8 cellular contexts compared by ENCODE assay signal in the genomic region with DNA sequence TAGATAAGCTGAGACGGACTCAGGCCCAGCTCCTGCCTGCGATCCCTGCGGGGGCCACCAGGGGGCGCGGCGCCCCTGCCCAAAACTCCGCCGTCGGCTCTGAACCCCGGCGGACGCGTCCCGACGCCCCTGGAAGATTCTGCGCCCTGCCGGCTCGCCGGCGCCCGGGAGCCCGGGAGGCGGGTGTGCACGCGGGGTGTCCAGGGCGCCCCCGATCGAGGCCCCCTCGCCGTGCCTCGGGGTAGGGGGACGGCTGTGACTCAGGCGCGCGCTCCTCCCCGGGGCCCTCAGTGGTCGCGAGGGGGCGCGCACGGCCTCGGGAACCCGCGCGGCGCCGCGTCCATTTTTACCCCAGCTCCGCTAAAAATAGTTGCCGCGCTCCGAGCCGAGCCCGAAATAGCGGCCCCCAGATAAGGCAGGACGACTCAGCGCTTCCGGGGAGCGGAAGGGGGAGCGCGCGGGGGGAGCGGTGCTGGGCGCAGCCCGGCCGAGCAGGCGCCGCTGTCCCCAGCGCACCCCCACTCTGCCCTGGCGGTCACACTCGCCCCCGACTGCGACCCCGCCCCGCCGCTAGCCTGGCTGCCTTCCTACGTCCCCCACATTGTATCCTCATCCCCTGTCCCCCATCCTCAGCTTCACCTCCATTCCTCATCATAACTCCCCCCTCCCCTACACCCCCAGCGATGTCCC. TPM values are rescaled to one million over a fixed set of nuclear protein-coding genes. Genes with fewer than 3 reads are reported as not detected.
DNase-seq lines count a peak whose midpoint lies in the region; ATAC-seq lines count a peak whose summit lies in the region.

No MANE protein-coding gene starts in this region.

- H3K27me3 ChIP-seq in esophagus (ENCODE audit: control insufficient read depth in 1 of 2, insufficient read depth in 2 of 2, low read length in 2 of 2): no peaks in the 10 kb centered on the region
- H3K27me3 ChIP-seq in muscle layer of colon (ENCODE audit: control insufficient read depth in 1 of 2, insufficient read depth in 2 of 2, low read length in 2 of 2): no peaks in the 10 kb centered on the region

- ATAC-seq in GM19372 (IDR thresholded peaks at IDR 0.05; ENCODE audit: low read depth, unreplicated experiment) (peak; percentile 57), HG03469 (IDR thresholded peaks at IDR 0.05; ENCODE audit: unreplicated experiment) (peak; percentile 45)

- H3K4me3 ChIP-seq in esophagus (ENCODE audit: low read depth in 1 of 2, low read length in 2 of 2) (peak overlapping the region; percentile 57 to 58), muscle layer of colon (ENCODE audit: low read depth in 1 of 2, low read length in 2 of 2) (peak overlapping the region; percentile 53 to 58)

- peak overlapping the region; percentile 50 for H3K4me3 Mint-ChIP-seq in activated T-cell treated with anti-CD3 and anti-CD28 coated beads, Interleukin-2, amount 50 U/mL, for 24 hours

- H3K9ac ChIP-seq in muscle layer of colon (ENCODE audit: low read length): peak overlapping the region; percentile 30

- no peaks in the 10 kb centered on the region for H3K36me3 Mint-ChIP-seq in activated T-cell treated with anti-CD3 and anti-CD28 coated beads, Interleukin-2, amount 50 U/mL, for 24 hours (ENCODE audit: low read depth)

- no peaks in the 10 kb centered on the region for H3K9me3 Mint-ChIP-seq in activated T-cell treated with anti-CD3 and anti-CD28 coated beads, Interleukin-2, amount 50 U/mL, for 24 hours

- peak overlapping the region; percentile 66 for H3K27ac Mint-ChIP-seq in activated T-cell treated with anti-CD3 and anti-CD28 coated beads, Interleukin-2, amount 50 U/mL, for 24 hours

- peak; percentile 85 for DNase-seq in COLO668 (lab: John Stamatoyannopoulos, UW; ENCODE audit: unreplicated experiment)
- DNase-seq in OCI-M2 (lab: John Stamatoyannopoulos, UW; ENCODE audit: unreplicated experiment): peak; percentile 62
- peak; percentile 91 for DNase-seq in activated T-cell treated with anti-CD3 and anti-CD28 coated beads, Interleukin-2, amount 50 U/mL, for 24 hours
- DNase-seq in stimulated activated CD8-positive, alpha-beta memory T cell treated with anti-CD3 and anti-CD28 coated beads, Interleukin-7, amount 100 ng/mL, for 48 hours (ENCODE audit: extremely low read depth in 1 of 2, low read depth in 1 of 2): peak; percentile 59 to 69

- H3K9me3 ChIP-seq in esophagus (ENCODE audit: control insufficient read depth in 2 of 2, insufficient read depth in 1 of 2, low read depth in 1 of 2, low read length in 1 of 2): no peaks in the 10 kb centered on the region
- no peaks in the 10 kb centered on the region for H3K9me3 ChIP-seq in muscle layer of colon (ENCODE audit: low read length)

- H3K36me3 ChIP-seq in esophagus (ENCODE audit: control insufficient read depth in 2 of 2, insufficient read depth in 2 of 2, low read length in 1 of 2) (no peaks in the 10 kb centered on the region), muscle layer of colon (ENCODE audit: insufficient read depth, low read length) (no peaks in the 10 kb centered on the region)

- H3K27ac ChIP-seq in esophagus (ENCODE audit: low read depth in 2 of 2, low read length in 1 of 2) (peak overlapping the region; percentile 86 to 88), muscle layer of colon (ENCODE audit: low read depth, low read length) (peak overlapping the region; percentile 73)

- WGBS in esophagus, 2 donors: 0% methylated on average over 53 to 78 of the region's 78 CpGs

- peaks cover 32% of the 10 kb centered on the region for H3K4me1 Mint-ChIP-seq in activated T-cell treated with anti-CD3 and anti-CD28 coated beads, Interleukin-2, amount 50 U/mL, for 24 hours (ENCODE audit: low read depth)

- no peaks in the 10 kb centered on the region for H3K27me3 Mint-ChIP-seq in activated T-cell treated with anti-CD3 and anti-CD28 coated beads, Interleukin-2, amount 50 U/mL, for 24 hours

- peaks cover 0 to 12% of the 10 kb centered on the region in 2 donors for H3K4me1 ChIP-seq in esophagus (ENCODE audit: control insufficient read depth in 2 of 2, insufficient read depth in 2 of 2, low read length in 1 of 2)
- peaks cover 16% of the 10 kb centered on the region for H3K4me1 ChIP-seq in muscle layer of colon (ENCODE audit: insufficient read depth, low read length)

RNA-seq across cellular contexts. Expression of gene ERCC1, which starts 16.0 kb away (rescaled TPM):
- polyA plus RNA-seq in esophagus: 10 to 100 TPM; 33.3 to 33.4 TPM

RNA-seq across cellular contexts. Expression of gene FOSB, which starts 28.1 kb away (rescaled TPM):
- 10 to 100 TPM in 1 of 2 donors, 1 to 10 TPM in 1; 1.1 to 13.8 TPM for polyA plus RNA-seq in esophagus

RNA-seq across cellular contexts. Expression of gene POLR1G, which starts 33.3 kb away (rescaled TPM):
- polyA plus RNA-seq in esophagus: 1 to 10 TPM; 6.3 to 6.8 TPM

RNA-seq across cellular contexts. Expression of gene PPP1R13L, which starts 34.8 kb away (rescaled TPM):
- 100 to 1,000 TPM; 163 to 233 TPM for polyA plus RNA-seq in esophagus

RNA-seq across cellular contexts. Expression of gene RTN2, which starts 57.1 kb away (rescaled TPM):
- 1 to 10 TPM; 2.4 to 5.1 TPM for polyA plus RNA-seq in esophagus

Comparison
In these comparisons a context has a peak if more than half of its experiments do, and no peak if none do; other contexts are left out.
1. Peak in every context shown above with its lines: DNase-seq, ATAC-seq, H3K4me3 ChIP-seq and H3K27ac ChIP-seq.